ENCODE assay signal across 14 cellular contexts in genomic region chr17:82301300-82301915, GRCh38. TPM values are rescaled to one million over a fixed set of nuclear protein-coding genes. Genes with fewer than 3 reads are reported as not detected.
DNase-seq lines count a peak whose midpoint lies in the region; ATAC-seq, FAIRE-seq and TF ChIP-seq lines count a peak whose summit lies in the region.
"Had no signal": no experiment of that assay in that cellular context is flagged by ENCODE, and none has a peak within 500 bp of the region (broad histone marks: within the 10 kb centered on the region; RNA-seq: fewer than 3 reads in every experiment).

No MANE protein-coding gene starts in this region.

- FAIRE-seq in GM19239 (lab: Jason Lieb, UNC), result no peak

- H2AFZ ChIP-seq in neural progenitor cell (replicated peaks), result no peak overlapping the region

- DNase-seq in activated CD4-positive, alpha-beta T cell treated with anti-CD3 and anti-CD28 coated beads, Interleukin-2, amount 10 ng/mL, durations not matched to agents 24 days and 14 days, result no peak
- no peak for DNase-seq in activated CD4-positive, alpha-beta T cell treated with anti-CD3 and anti-CD28 coated beads, Interleukin-2, amount 50 U/mL, for 1 hour
- DNase-seq in RWPE1 (ENCODE audit: low spot score) (no peak), GM19239 (ENCODE audit: insufficient read length, low spot score) (no peak), neural progenitor cell (ENCODE audit: low spot score) (no peak), esophagus muscularis mucosa (ENCODE audit: extremely low spot score) (no peak)
- no peak for DNase-seq in effector memory CD8-positive, alpha-beta T cell
- DNase-seq: kidney glomerular epithelial cell, NCI-H1105 treated with DMSO at 0.1 percent for 48 hours, NCI-H446 treated with DMSO at 0.1 percent for 48 hours had no signal

- no peaks in the 10 kb centered on the region for H3K9me3 ChIP-seq in neural progenitor cell (ENCODE audit: low read depth)
- no peaks in the 10 kb centered on the region for H3K9me3 ChIP-seq in esophagus muscularis mucosa
- H3K9me3 ChIP-seq: transverse colon had no signal

- POLR2A ChIA-PET in RWPE1 (lab: Yijun Ruan, JAX; ENCODE audit: low non-redundant PET), result interaction anchor here (0.5 to 0.6 kb wide), 2 partner anchors 33 to 196 kb away, joined by 4 to 5 read pairs; no protein-coding TSS in a partner anchor

- no peaks in the 10 kb centered on the region for H3K79me2 ChIP-seq in neural progenitor cell (ENCODE audit: low read depth)

- H3K27me3 ChIP-seq in neural progenitor cell (peaks cover 14% of the 10 kb centered on the region), esophagus muscularis mucosa (no peaks in the 10 kb centered on the region)
- H3K27me3 ChIP-seq: transverse colon had no signal

- H3K27ac Mint-ChIP-seq in activated CD4-positive, alpha-beta T cell treated with anti-CD3 and anti-CD28 coated beads, Interleukin-2, amount 10 ng/mL, durations not matched to agents 24 days and 14 days, result peak overlapping the region; percentile 100
- H3K27ac Mint-ChIP-seq in effector memory CD8-positive, alpha-beta T cell, result peak overlapping the region; percentile 100
- H3K27ac Mint-ChIP-seq in stimulated activated memory B cell treated with anti-CD40 and anti-IgM and Interleukin-4, amounts not matched to agents 10 μg/mL and 1 μg/mL and 100 μg/mL, for 72 hours, result peak overlapping the region; percentile 97
- no peak overlapping the region for H3K27ac Mint-ChIP-seq in neural progenitor cell

- H3K9ac ChIP-seq in neural progenitor cell, result no peak overlapping the region

- H3K4me1 ChIP-seq in neural progenitor cell (peaks cover 21% of the 10 kb centered on the region), esophagus muscularis mucosa (peaks cover 38 to 42% (median 39%) of the 10 kb centered on the region in 4 donors)

- H4K20me1 ChIP-seq in neural progenitor cell (ENCODE audit: low read depth), result no peaks in the 10 kb centered on the region

- CTCF ChIA-PET in RWPE1 (lab: Yijun Ruan, JAX), result interaction anchor here (0.6 to 1.6 kb wide), 11 partner anchors 9 to 305 kb away, joined by 3 to 6 read pairs (median 4); no protein-coding TSS in a partner anchor

- 87% methylated on average over 6 of the region's 12 CpGs for WGBS in esophagus muscularis mucosa

- H3K4me3 ChIP-seq in neural progenitor cell, result no peak overlapping the region
- no peak overlapping the region for H3K4me3 ChIP-seq in esophagus muscularis mucosa
- H3K4me3 ChIP-seq: transverse colon had no signal

- no peaks in the 10 kb centered on the region for H3K36me3 ChIP-seq in neural progenitor cell
- H3K36me3 ChIP-seq in esophagus muscularis mucosa, result no peaks in the 10 kb centered on the region
- H3K36me3 ChIP-seq: transverse colon had no signal

- peaks cover 64% of the 10 kb centered on the region for H3K4me1 Mint-ChIP-seq in activated CD4-positive, alpha-beta T cell treated with anti-CD3 and anti-CD28 coated beads, Interleukin-2, amount 10 ng/mL, durations not matched to agents 24 days and 14 days
- H3K4me1 Mint-ChIP-seq in effector memory CD8-positive, alpha-beta T cell (ENCODE audit: low read depth in 2 of 2), result peaks cover 55 to 73% of the 10 kb centered on the region in 2 donors
- peaks cover 66% of the 10 kb centered on the region for H3K4me1 Mint-ChIP-seq in stimulated activated memory B cell treated with anti-CD40 and anti-IgM and Interleukin-4, amounts not matched to agents 10 μg/mL and 1 μg/mL and 100 μg/mL, for 72 hours
- H3K4me1 Mint-ChIP-seq in neural progenitor cell, result peaks cover 44% of the 10 kb centered on the region

- no peaks in the 10 kb centered on the region for H3K36me3 Mint-ChIP-seq in activated CD4-positive, alpha-beta T cell treated with anti-CD3 and anti-CD28 coated beads, Interleukin-2, amount 10 ng/mL, durations not matched to agents 24 days and 14 days (ENCODE audit: low read depth)
- peaks cover 37% of the 10 kb centered on the region for H3K36me3 Mint-ChIP-seq in effector memory CD8-positive, alpha-beta T cell (ENCODE audit: insufficient read depth)
- H3K36me3 Mint-ChIP-seq in stimulated activated memory B cell treated with anti-CD40 and anti-IgM and Interleukin-4, amounts not matched to agents 10 μg/mL and 1 μg/mL and 100 μg/mL, for 72 hours, result no peaks in the 10 kb centered on the region
- H3K36me3 Mint-ChIP-seq in neural progenitor cell, result no peaks in the 10 kb centered on the region

- no peak for ATAC-seq in effector memory CD8-positive, alpha-beta T cell (replicated peaks)
- ATAC-seq in stimulated activated memory B cell treated with anti-CD40 and anti-IgM and Interleukin-4, amounts not matched to agents 10 μg/mL and 1 μg/mL and 100 μg/mL, for 72 hours, result no peak

- H3K27me3 Mint-ChIP-seq in activated CD4-positive, alpha-beta T cell treated with anti-CD3 and anti-CD28 coated beads, Interleukin-2, amount 10 ng/mL, durations not matched to agents 24 days and 14 days, result peaks cover 2% of the 10 kb centered on the region
- no peaks in the 10 kb centered on the region for H3K27me3 Mint-ChIP-seq in effector memory CD8-positive, alpha-beta T cell
- H3K27me3 Mint-ChIP-seq in stimulated activated memory B cell treated with anti-CD40 and anti-IgM and Interleukin-4, amounts not matched to agents 10 μg/mL and 1 μg/mL and 100 μg/mL, for 72 hours, result no peaks in the 10 kb centered on the region
- H3K27me3 Mint-ChIP-seq in neural progenitor cell (ENCODE audit: insufficient read depth, low read depth), result peaks cover 6% of the 10 kb centered on the region

- H3F3A ChIP-seq in neural progenitor cell (ENCODE audit: low read depth), result peaks cover 3% of the 10 kb centered on the region

- H3K27ac ChIP-seq in RWPE1, result peak overlapping the region; percentile 100
- no peak overlapping the region for H3K27ac ChIP-seq in neural progenitor cell
- no peak overlapping the region for H3K27ac ChIP-seq in esophagus muscularis mucosa (replicated peaks in 1 of 4)

- H3K9me3 Mint-ChIP-seq in activated CD4-positive, alpha-beta T cell treated with anti-CD3 and anti-CD28 coated beads, Interleukin-2, amount 10 ng/mL, durations not matched to agents 24 days and 14 days, result no peaks in the 10 kb centered on the region
- H3K9me3 Mint-ChIP-seq in effector memory CD8-positive, alpha-beta T cell, result no peaks in the 10 kb centered on the region
- no peaks in the 10 kb centered on the region for H3K9me3 Mint-ChIP-seq in stimulated activated memory B cell treated with anti-CD40 and anti-IgM and Interleukin-4, amounts not matched to agents 10 μg/mL and 1 μg/mL and 100 μg/mL, for 72 hours
- H3K9me3 Mint-ChIP-seq in neural progenitor cell, result no peaks in the 10 kb centered on the region
- H3K9me3 Mint-ChIP-seq: H9, nephron had no signal

- TF ChIP-seq CTCF in RWPE1 (conservative IDR thresholded peaks at IDR 0.05; ENCODE audit: low read depth), result no peak
- no peak for TF ChIP-seq CTCF in neural progenitor cell (IDR thresholded peaks at IDR 0.05)
- TF ChIP-seq CTCF in esophagus muscularis mucosa (IDR thresholded peaks at IDR 0.05), result no peak

- intact Hi-C loops in activated CD4-positive, alpha-beta T cell treated with anti-CD3 and anti-CD28 coated beads, Interleukin-2, amount 10 ng/mL, durations not matched to agents 24 days and 14 days (cut with micrococcal nuclease), result no loop called here
- intact Hi-C loops in esophagus muscularis mucosa (cut with DNase I), result loop anchor here (2.0 kb wide), 1 partner anchor 19 kb away; no protein-coding TSS in a partner anchor

- no peak overlapping the region for H3K4me2 ChIP-seq in neural progenitor cell

- no peak for TF ChIP-seq POLR2A in esophagus muscularis mucosa (IDR thresholded peaks at IDR 0.05; ENCODE audit: low read depth)

- peak overlapping the region; percentile 92 for H3K4me3 Mint-ChIP-seq in activated CD4-positive, alpha-beta T cell treated with anti-CD3 and anti-CD28 coated beads, Interleukin-2, amount 10 ng/mL, durations not matched to agents 24 days and 14 days
- H3K4me3 Mint-ChIP-seq in effector memory CD8-positive, alpha-beta T cell, result peak overlapping the region; percentile 91 to 92
- peak overlapping the region; percentile 55 for H3K4me3 Mint-ChIP-seq in stimulated activated memory B cell treated with anti-CD40 and anti-IgM and Interleukin-4, amounts not matched to agents 10 μg/mL and 1 μg/mL and 100 μg/mL, for 72 hours
- no peak overlapping the region for H3K4me3 Mint-ChIP-seq in neural progenitor cell
- H3K4me3 Mint-ChIP-seq: H9, nephron had no signal

- TF ChIP-seq EP300 in esophagus muscularis mucosa (IDR thresholded peaks at IDR 0.05), result no peak

RNA-seq across cellular contexts. Expression of gene CD7, which starts 16.0 kb away (rescaled TPM):
- 413 and 415 TPM in 2 replicates for total RNA-seq in activated CD4-positive, alpha-beta T cell treated with anti-CD3 and anti-CD28 coated beads, Interleukin-2, amount 10 ng/mL, durations not matched to agents 24 days and 14 days
- 0.62 TPM in 1 of 2 replicates, not detected in the other for total RNA-seq in neural progenitor cell (ENCODE audit: low replicate concordance)
- total RNA-seq in esophagus muscularis mucosa, result 1 to 10 TPM in 2 of 4 donors, under 1 TPM in 1, not detected in 1; 0.91 to 5.7 (median 2.0) TPM

RNA-seq across cellular contexts. Expression of gene CSNK1D, which starts 27.9 kb away (rescaled TPM):
- total RNA-seq in activated CD4-positive, alpha-beta T cell treated with anti-CD3 and anti-CD28 coated beads, Interleukin-2, amount 10 ng/mL, durations not matched to agents 24 days and 14 days, result 137 and 146 TPM in 2 replicates
- total RNA-seq in neural progenitor cell (ENCODE audit: low replicate concordance) (41.5 and 60.7 TPM in 2 replicates), esophagus muscularis mucosa (10 to 100 TPM; 47.2 to 65.5 (median 61.0) TPM)

RNA-seq across cellular contexts. Expression of gene SECTM1, which starts 32.2 kb away (rescaled TPM):
- 4.3 and 4.6 TPM in 2 replicates for total RNA-seq in activated CD4-positive, alpha-beta T cell treated with anti-CD3 and anti-CD28 coated beads, Interleukin-2, amount 10 ng/mL, durations not matched to agents 24 days and 14 days
- total RNA-seq in neural progenitor cell (ENCODE audit: low replicate concordance) (0.12 TPM in 1 of 2 replicates, not detected in the other), esophagus muscularis mucosa (10 to 100 TPM in 3 of 4 donors, 1 to 10 TPM in 1; 10.0 to 41.1 (median 22.2) TPM)

RNA-seq across cellular contexts. Expression of gene TEX19, which starts 57.6 kb away (rescaled TPM):
- 0.09 TPM in 2 replicates for total RNA-seq in activated CD4-positive, alpha-beta T cell treated with anti-CD3 and anti-CD28 coated beads, Interleukin-2, amount 10 ng/mL, durations not matched to agents 24 days and 14 days
- total RNA-seq in neural progenitor cell (ENCODE audit: low replicate concordance) (0.19 TPM in 1 of 2 replicates, not detected in the other), esophagus muscularis mucosa (not detected)
- total RNA-seq: transverse colon had no signal

Comparison
In these comparisons a context has a peak if more than half of its experiments do, and no peak if none do; other contexts are left out.
1. RNA of gene CD7, which starts 16.0 kb away (total RNA-seq): 413 to 415 TPM in activated CD4-positive, alpha-beta T cell treated with anti-CD3 and anti-CD28 coated beads, Interleukin-2, amount 10 ng/mL, durations not matched to agents 24 days and 14 days; 0.91 to 5.7 TPM in esophagus muscularis mucosa and 0.62 TPM in neural progenitor cell; every median in the first group is over 10 times any median in the second.